25 cellular contexts compared by ENCODE assay signal in genomic region chr6:40854592-40854991, GRCh38.
"Had no signal": no experiment of that assay in that cellular context is flagged by ENCODE, and none has a peak within 500 bp of the region (broad histone marks: within the 10 kb centered on the region; RNA-seq: fewer than 3 reads in every experiment).

No MANE protein-coding gene starts in this region.

- H3K36me3 ChIP-seq: neural progenitor cell, ovary, right lobe of liver, sigmoid colon, thoracic aorta, thyroid gland, tibial nerve, upper lobe of left lung, vagina had no signal

- DNase-seq: natural killer cell; occipital lobe; ovary; posterior cingulate gyrus; psoas muscle; right cardiac atrium; right lobe of liver; sigmoid colon; small intestine; stimulated activated CD4-positive, alpha-beta T cell treated with anti-CD3 and anti-CD28 coated beads, Interleukin-15, amount 100 ng/mL, for 24 hours; stimulated activated CD4-positive, alpha-beta T cell treated with anti-CD3 and anti-CD28 coated beads, Interleukin-2, amount 100 ng/mL, for 24 hours; stimulated activated CD4-positive, alpha-beta T cell treated with anti-CD3 and anti-CD28 coated beads, Interleukin-2, amount 100 ng/mL, for 48 hours; stimulated activated CD4-positive, alpha-beta T cell treated with anti-CD3 and anti-CD28 coated beads, Interleukin-4, amount 100 ng/mL, for 24 hours; stimulated activated naive CD4-positive, alpha-beta T cell; stimulated activated naive CD8-positive, alpha-beta T cell treated with anti-CD3 and anti-CD28 coated beads, Interleukin-15, amount 100 ng/mL, for 72 hours; stimulated activated naive CD8-positive, alpha-beta T cell treated with anti-CD3 and anti-CD28 coated beads, Interleukin-15, Interleukin-2, amounts not matched to agents 100 U/mL and 50 U/mL, for 24 hours; thyroid gland; trophoblast cell; upper lobe of left lung had no signal

- H3K27ac ChIP-seq: neural progenitor cell, ovary, parathyroid adenoma, psoas muscle, right lobe of liver, sigmoid colon, thoracic aorta, thyroid gland, tibial nerve, upper lobe of left lung, vagina had no signal

- H3K4me3 ChIP-seq: neural progenitor cell, ovary, psoas muscle, right lobe of liver, sigmoid colon, thoracic aorta, thyroid gland, tibial nerve, upper lobe of left lung, vagina had no signal

- H3K27me3 ChIP-seq: neural progenitor cell, ovary, right lobe of liver, sigmoid colon, thyroid gland, tibial nerve, upper lobe of left lung, vagina had no signal

- ATAC-seq: natural killer cell; psoas muscle; right cardiac atrium; right lobe of liver; stimulated activated memory B cell treated with anti-CD40 and anti-IgM and Interleukin-4, amounts not matched to agents 10 μg/mL and 1 μg/mL and 100 μg/mL, for 72 hours; stimulated activated naive CD8-positive, alpha-beta T cell treated with anti-CD3 and anti-CD28 coated beads, Interleukin-15, amount 100 ng/mL, for 72 hours; stimulated activated naive CD8-positive, alpha-beta T cell treated with anti-CD3 and anti-CD28 coated beads, Interleukin-15, Interleukin-2, amounts not matched to agents 100 U/mL and 50 U/mL, for 24 hours had no signal

- H3K4me1 ChIP-seq: neural progenitor cell, parathyroid adenoma, psoas muscle, right lobe of liver, sigmoid colon, thyroid gland, upper lobe of left lung, vagina had no signal

- H3K9me3 ChIP-seq: ovary, psoas muscle, right lobe of liver, sigmoid colon, thoracic aorta, thyroid gland, tibial nerve, upper lobe of left lung, vagina had no signal
